ENCODE assay signal across 20 cellular contexts in genomic region chr7:50745835-50746234, GRCh38.
"Had no signal": no experiment of that assay in that cellular context is flagged by ENCODE, and none has a peak within 500 bp of the region (broad histone marks: within the 10 kb centered on the region; RNA-seq: fewer than 3 reads in every experiment).

No MANE protein-coding gene starts in this region.

- DNase-seq: IMR-90, Kasumi-1, MM.1S, NCI-H1092 treated with DMSO at 0.1 percent for 48 hours, NCI-H1436 treated with DMSO at 0.1 percent for 48 hours, NCI-H1694, NCI-H187 treated with DMSO at 0.1 percent for 48 hours, NCI-H2029 treated with DMSO at 0.1 percent for 48 hours, NCI-H2171 treated with DMSO at 0.1 percent for 48 hours, NCI-H524 treated with DMSO at 0.1 percent for 48 hours, NCI-H69, NCI-H774, Right ventricle myocardium superior, RPMI8226, SIG-M5, T-helper 1 cell had no signal

- ATAC-seq: HepG2 had no signal

- H3K36me3 ChIP-seq: SJSA1 had no signal

- H3K9me3 ChIP-seq: SJSA1 had no signal

- H3K4me1 ChIP-seq: SJSA1 had no signal

- H3K4me3 ChIP-seq: SJSA1, SK-N-MC had no signal

- H3K27ac ChIP-seq: KMS-11, SJSA1, SK-N-MC had no signal

- H3K27me3 ChIP-seq: SJSA1 had no signal

- H3K4me2 ChIP-seq: KMS-11 had no signal
